ENCODE assay signal across 9 cellular contexts in genomic region chr3:39639344-39640236, GRCh38.
A peak's percentile ranks its signal among the peaks of the same experiment; 100 is the strongest.
DNase-seq lines count a peak whose midpoint lies in the region; ATAC-seq and TF ChIP-seq lines count a peak whose summit lies in the region.
"Had no signal": no experiment of that assay in that cellular context is flagged by ENCODE, and none has a peak within 500 bp of the region (broad histone marks: within the 10 kb centered on the region; RNA-seq: fewer than 3 reads in every experiment).

No MANE protein-coding gene starts in this region.

- no peaks in the 10 kb centered on the region for H3K9me3 Mint-ChIP-seq in activated T-helper 17 cell treated with anti-CD3 and anti-CD28 coated beads, Interleukin-2, amount 50 U/mL, for 72 hours

- peak; percentile 45 for DNase-seq in BE2C
- DNase-seq in HS-5 (ENCODE audit: low read depth): peak; percentile 92
- DNase-seq in left lung: peak in 1 of 2 donors; percentile 41
- DNase-seq in NCI-H2081 treated with DMSO at 0.1 percent for 48 hours (lab: John Stamatoyannopoulos, UW): no peak
- DNase-seq in NCI-H187 treated with DMSO at 0.1 percent for 48 hours (lab: John Stamatoyannopoulos, UW): no peak

- TF ChIP-seq CTCF in BE2C (IDR thresholded peaks at IDR 0.05; ENCODE audit: low read depth, low read length) (no peak), left lung (IDR thresholded peaks at IDR 0.05) (no peak)

- H3K27ac Mint-ChIP-seq in activated T-helper 17 cell treated with anti-CD3 and anti-CD28 coated beads, Interleukin-2, amount 50 U/mL, for 72 hours: peak overlapping the region; percentile 5

- H3K4me1 Mint-ChIP-seq in activated T-helper 17 cell treated with anti-CD3 and anti-CD28 coated beads, Interleukin-2, amount 50 U/mL, for 72 hours: peaks cover 5% of the 10 kb centered on the region

- H3K4me3 Mint-ChIP-seq in activated T-helper 17 cell treated with anti-CD3 and anti-CD28 coated beads, Interleukin-2, amount 50 U/mL, for 72 hours: peak overlapping the region; percentile 4

- peaks cover 20% of the 10 kb centered on the region for H3K27me3 Mint-ChIP-seq in activated T-helper 17 cell treated with anti-CD3 and anti-CD28 coated beads, Interleukin-2, amount 50 U/mL, for 72 hours

- peak; percentile 89 for ATAC-seq in activated T-helper 17 cell treated with anti-CD3 and anti-CD28 coated beads, Interleukin-2, amount 50 U/mL, for 72 hours (replicated peaks)
- ATAC-seq in left lung (peak; percentile 95), HG03571 (IDR thresholded peaks at IDR 0.05; ENCODE audit: unreplicated experiment) (no peak), GM18502 (IDR thresholded peaks at IDR 0.05; ENCODE audit: poor library complexity, unreplicated experiment) (no peak)

- intact Hi-C loops in left lung (cut with DNase I): no loop called here

- H3K36me3 ChIP-seq in BE2C (no peaks in the 10 kb centered on the region), left lung (no peaks in the 10 kb centered on the region)
- H3K36me3 ChIP-seq: HAP-1 had no signal

- H3K4me3 ChIP-seq in BE2C (ENCODE audit: low read depth, low read length): no peak overlapping the region
- H3K4me3 ChIP-seq in left lung: no peak overlapping the region
- H3K4me3 ChIP-seq: HAP-1 had no signal

- H3K27ac ChIP-seq in left lung: no peak overlapping the region

- H3K4me1 ChIP-seq in BE2C: no peaks in the 10 kb centered on the region
- H3K4me1 ChIP-seq in left lung: peaks cover 0 to 6% of the 10 kb centered on the region in 2 donors
- H3K4me1 ChIP-seq: HAP-1 had no signal

- no peaks in the 10 kb centered on the region for H3K9me3 ChIP-seq in BE2C
- no peaks in the 10 kb centered on the region for H3K9me3 ChIP-seq in left lung
- H3K9me3 ChIP-seq: HAP-1 had no signal

- no peaks in the 10 kb centered on the region for H3K36me3 Mint-ChIP-seq in activated T-helper 17 cell treated with anti-CD3 and anti-CD28 coated beads, Interleukin-2, amount 50 U/mL, for 72 hours (ENCODE audit: low read depth)

- H3K27me3 ChIP-seq in BE2C: no peaks in the 10 kb centered on the region
- H3K27me3 ChIP-seq in left lung: no peaks in the 10 kb centered on the region

Comparison
In these comparisons a context has a peak if more than half of its experiments do, and no peak if none do; other contexts are left out.
1. DNase-seq: peak in BE2C (single experiment) and HS-5 (single experiment); none in NCI-H2081 treated with DMSO at 0.1 percent for 48 hours (single experiment) and NCI-H187 treated with DMSO at 0.1 percent for 48 hours (single experiment).
2. ATAC-seq: peak in activated T-helper 17 cell treated with anti-CD3 and anti-CD28 coated beads, Interleukin-2, amount 50 U/mL, for 72 hours (single experiment) and left lung (single experiment); none in HG03571 (single experiment) and GM18502 (single experiment).